20 cellular contexts compared by ENCODE assay signal in the genomic region with DNA sequence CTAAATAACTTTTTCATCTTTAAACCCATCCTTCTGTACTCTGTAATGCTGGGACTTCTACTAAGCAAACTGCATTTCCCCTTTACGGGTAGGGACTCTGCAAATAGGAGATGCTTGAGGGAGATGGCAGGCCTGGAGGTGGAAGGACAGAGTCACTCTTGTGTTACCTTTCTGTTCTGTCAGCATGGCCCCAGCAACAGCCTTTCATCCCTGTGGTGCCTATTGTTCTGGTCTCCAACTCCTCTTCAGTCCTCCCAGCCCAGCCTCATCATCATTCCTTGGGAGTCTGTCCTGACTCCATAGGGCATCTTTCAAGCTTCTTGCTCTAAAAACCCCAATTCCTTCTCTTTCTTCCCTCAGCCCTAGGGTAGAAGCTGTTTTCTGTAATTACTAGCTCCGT.
"Had no signal": no experiment of that assay in that cellular context is flagged by ENCODE, and none has a peak within 500 bp of the region (broad histone marks: within the 10 kb centered on the region; RNA-seq: fewer than 3 reads in every experiment).

No MANE protein-coding gene starts in this region.

- H3K4me1 ChIP-seq: lower lobe of right lung, upper lobe of left lung had no signal

- ATAC-seq: effector memory CD8-positive, alpha-beta T cell; left ventricle myocardium superior; lower lobe of right lung; naive thymus-derived CD4-positive, alpha-beta T cell; right lobe of liver had no signal

- H3K36me3 ChIP-seq: lower lobe of right lung, ovary, right lobe of liver, thoracic aorta, tibial nerve, upper lobe of left lung had no signal

- H3K4me1 Mint-ChIP-seq: naive thymus-derived CD4-positive, alpha-beta T cell had no signal

- H3K27me3 Mint-ChIP-seq: stimulated activated naive CD8-positive, alpha-beta T cell treated with anti-CD3 and anti-CD28 coated beads, Interleukin-15, Interleukin-2, amounts not matched to agents 100 ng/mL and 50 ng/mL, for 24 hours had no signal

- H3K9me3 Mint-ChIP-seq: effector memory CD8-positive, alpha-beta T cell; naive thymus-derived CD4-positive, alpha-beta T cell; nephron progenitor cell; stimulated activated naive B cell treated with anti-CD40 and anti-IgM and Interleukin-4, amounts not matched to agents 10 μg/mL and 1 μg/mL and 100 μg/mL, for 72 hours; stimulated activated naive CD8-positive, alpha-beta T cell treated with anti-CD3 and anti-CD28 coated beads, Interleukin-15, Interleukin-2, amounts not matched to agents 100 ng/mL and 50 ng/mL, for 24 hours had no signal

- H3K27ac ChIP-seq: lower lobe of right lung, ovary, right lobe of liver, thoracic aorta, tibial nerve, upper lobe of left lung had no signal

- DNase-seq: cortex of kidney; effector memory CD8-positive, alpha-beta T cell; hypothalamus; left ventricle myocardium superior; lower lobe of right lung; naive thymus-derived CD4-positive, alpha-beta T cell; nephron progenitor cell; occipital lobe; ovary; posterior cingulate gyrus; retina; right lobe of liver; small intestine; stimulated activated CD4-positive, alpha-beta T cell treated with anti-CD3 and anti-CD28 coated beads, Interleukin-15, amount 100 ng/mL, for 24 hours; stimulated activated CD4-positive, alpha-beta T cell treated with anti-CD3 and anti-CD28 coated beads, Interleukin-2, amount 100 ng/mL, for 48 hours; stimulated activated naive B cell treated with anti-CD40 and anti-IgM and Interleukin-4, amounts not matched to agents 10 μg/mL and 1 μg/mL and 100 μg/mL, for 72 hours; upper lobe of left lung had no signal

- H3K36me3 Mint-ChIP-seq: naive thymus-derived CD4-positive, alpha-beta T cell; stimulated activated naive B cell treated with anti-CD40 and anti-IgM and Interleukin-4, amounts not matched to agents 10 μg/mL and 1 μg/mL and 100 μg/mL, for 72 hours had no signal

- H3K4me3 ChIP-seq: lower lobe of right lung, ovary, right lobe of liver, thoracic aorta, tibial nerve, upper lobe of left lung had no signal

- H3K27ac Mint-ChIP-seq: effector memory CD8-positive, alpha-beta T cell; naive thymus-derived CD4-positive, alpha-beta T cell; nephron progenitor cell; stimulated activated naive B cell treated with anti-CD40 and anti-IgM and Interleukin-4, amounts not matched to agents 10 μg/mL and 1 μg/mL and 100 μg/mL, for 72 hours; stimulated activated naive CD8-positive, alpha-beta T cell treated with anti-CD3 and anti-CD28 coated beads, Interleukin-15, Interleukin-2, amounts not matched to agents 100 ng/mL and 50 ng/mL, for 24 hours had no signal

- H3K27me3 ChIP-seq: ovary, right lobe of liver, tibial nerve, upper lobe of left lung had no signal

- H3K4me3 Mint-ChIP-seq: effector memory CD8-positive, alpha-beta T cell; naive thymus-derived CD4-positive, alpha-beta T cell; nephron progenitor cell; stimulated activated naive B cell treated with anti-CD40 and anti-IgM and Interleukin-4, amounts not matched to agents 10 μg/mL and 1 μg/mL and 100 μg/mL, for 72 hours; stimulated activated naive CD8-positive, alpha-beta T cell treated with anti-CD3 and anti-CD28 coated beads, Interleukin-15, Interleukin-2, amounts not matched to agents 100 ng/mL and 50 ng/mL, for 24 hours had no signal

- H3K9me3 ChIP-seq: lower lobe of right lung, ovary, right lobe of liver, thoracic aorta, tibial nerve, upper lobe of left lung had no signal
